ENCODE assay signal across 17 cellular contexts in genomic region chr4:100356172-100356571, GRCh38.
"Had no signal": no experiment of that assay in that cellular context is flagged by ENCODE, and none has a peak within 500 bp of the region (broad histone marks: within the 10 kb centered on the region; RNA-seq: fewer than 3 reads in every experiment).

No MANE protein-coding gene starts in this region.

- H3K4me1 ChIP-seq: left ventricle myocardium inferior had no signal

- H3K9me3 ChIP-seq: ascending aorta had no signal

- H3K27me3 Mint-ChIP-seq: progenitor cell of endocrine pancreas, type B pancreatic cell had no signal

- H3K36me3 ChIP-seq: ascending aorta, left ventricle myocardium inferior had no signal

- DNase-seq: activated CD4-positive, alpha-beta memory T cell treated with anti-CD3 and anti-CD28 coated beads, Interleukin-2, amount 10 ng/mL, durations not matched to agents 7 days and 5 days; activated CD4-positive, alpha-beta T cell treated with anti-CD3 and anti-CD28 coated beads for 48 hours; activated CD4-positive, CD25-positive, alpha-beta regulatory T cell; activated naive CD4-positive, alpha-beta T cell treated with Interleukin-2 at 50 U/mL for 16 hours; activated T-cell treated with anti-CD3 and anti-CD28 coated beads, Interleukin-2, amount 50 U/mL, for 1 hour; cerebellar nuclear complex; effector CD4-positive, alpha-beta T cell; foreskin fibroblast; left ventricle myocardium inferior; right cardiac atrium; T-cell had no signal

- H3K4me3 Mint-ChIP-seq: activated CD4-positive, alpha-beta memory T cell treated with anti-CD3 and anti-CD28 coated beads, Interleukin-2, amount 10 ng/mL, durations not matched to agents 7 days and 5 days; neural crest cell; stimulated activated naive CD8-positive, alpha-beta T cell treated with anti-CD3 and anti-CD28 coated beads, Interleukin-15, Interleukin-2, amounts not matched to agents 100 ng/mL and 50 ng/mL, for 24 hours; T-cell; type B pancreatic cell had no signal

- H3K27me3 ChIP-seq: ascending aorta had no signal

- ATAC-seq: right cardiac atrium, T-cell had no signal

- H3K27ac Mint-ChIP-seq: activated CD4-positive, alpha-beta memory T cell treated with anti-CD3 and anti-CD28 coated beads, Interleukin-2, amount 10 ng/mL, durations not matched to agents 7 days and 5 days; activated T-helper 2 cell treated with anti-CD3 and anti-CD28 coated beads, Interferon-gamma antibody, Interleukin-2, Interleukin-4, amounts not matched to agents 10 μg/mL and 5 μg/mL and 100 μg/mL, durations not matched to agents 14 hours and 24 hours and 36 hours; progenitor cell of endocrine pancreas; stimulated activated naive CD8-positive, alpha-beta T cell treated with anti-CD3 and anti-CD28 coated beads, Interleukin-15, Interleukin-2, amounts not matched to agents 100 ng/mL and 50 ng/mL, for 24 hours; T-cell; type B pancreatic cell had no signal

- H3K4me3 ChIP-seq: ascending aorta, left ventricle myocardium inferior had no signal

- H3K36me3 Mint-ChIP-seq: T-cell, type B pancreatic cell had no signal

- H3K27ac ChIP-seq: ascending aorta, left ventricle myocardium inferior had no signal

- H3K9me3 Mint-ChIP-seq: activated T-helper 2 cell treated with anti-CD3 and anti-CD28 coated beads, Interferon-gamma antibody, Interleukin-2, Interleukin-4, amounts not matched to agents 10 μg/mL and 5 μg/mL and 100 μg/mL, durations not matched to agents 14 hours and 24 hours and 36 hours had no signal

- H3K4me1 Mint-ChIP-seq: activated CD4-positive, alpha-beta memory T cell treated with anti-CD3 and anti-CD28 coated beads, Interleukin-2, amount 10 ng/mL, durations not matched to agents 7 days and 5 days; neural crest cell; T-cell had no signal
